In genomic region chr12:32895688-32896437, GRCh38 we compare ENCODE assay signal across 7 cellular contexts. TPM values are rescaled to one million over a fixed set of nuclear protein-coding genes. Genes with fewer than 3 reads are reported as not detected.
A peak's percentile ranks its signal among the peaks of the same experiment; 100 is the strongest.
DNase-seq lines count a peak whose midpoint lies in the region; ATAC-seq and TF ChIP-seq lines count a peak whose summit lies in the region.

No MANE protein-coding gene starts in this region.

- peaks cover 15% of the 10 kb centered on the region for H3K27me3 Mint-ChIP-seq in osteocyte (ENCODE audit: unreplicated experiment)

- DNase-seq in HAP-1 (ENCODE audit: low spot score in 2 of 2) (peak; percentile 13 to 63), SJSA1 (ENCODE audit: low read depth in 1 of 2, low spot score in 2 of 2) (no peak), fibroblast of villous mesenchyme (ENCODE audit: low read depth) (no peak), osteocyte (ENCODE audit: extremely low spot score, unreplicated experiment) (no peak)

- no peaks in the 10 kb centered on the region for H3K36me3 ChIP-seq in HAP-1 (replicated peaks)
- H3K36me3 ChIP-seq in SJSA1 = 0 out of 2 replicates have a peak, but pooled peaks cover 3% of the 10 kb centered on the region

- ATAC-seq in HG02610 (IDR thresholded peaks at IDR 0.05; ENCODE audit: unreplicated experiment) (no peak), HG03520 (IDR thresholded peaks at IDR 0.05; ENCODE audit: unreplicated experiment) (no peak), HG03565 (IDR thresholded peaks at IDR 0.05; ENCODE audit: unreplicated experiment) (no peak)

- TF ChIP-seq CTCF in fibroblast of villous mesenchyme (IDR thresholded peaks at IDR 0.05; ENCODE audit: insufficient read depth, low read depth, low read length) = peak; percentile 15
- no peak for TF ChIP-seq CTCF in osteocyte (IDR thresholded peaks at IDR 0.05)

- no peaks in the 10 kb centered on the region for H3K36me3 Mint-ChIP-seq in osteocyte (ENCODE audit: unreplicated experiment)

- H3K27ac ChIP-seq in SJSA1 = no peak overlapping the region

- peak overlapping the region; percentile 74 for H3K4me3 Mint-ChIP-seq in osteocyte (ENCODE audit: unreplicated experiment)

- H3K9me3 Mint-ChIP-seq in osteocyte (ENCODE audit: unreplicated experiment) = no peaks in the 10 kb centered on the region

- peaks cover 44% of the 10 kb centered on the region for H3K4me1 ChIP-seq in HAP-1
- peaks cover 60% of the 10 kb centered on the region for H3K4me1 ChIP-seq in SJSA1 (replicated peaks)

- in situ Hi-C loops in HAP-1 (cut with MboI; ENCODE audit: low sequenced_read_pairs) = no loop called here

- H3K9me3 ChIP-seq in HAP-1 (no peaks in the 10 kb centered on the region), SJSA1 (replicated peaks) (no peaks in the 10 kb centered on the region)

- no peak overlapping the region for H3K27ac Mint-ChIP-seq in osteocyte (ENCODE audit: unreplicated experiment)

- peaks cover 25% of the 10 kb centered on the region for H3K4me1 Mint-ChIP-seq in osteocyte (ENCODE audit: unreplicated experiment)

- H3K4me3 ChIP-seq in HAP-1 = peak overlapping the region; percentile 69
- H3K4me3 ChIP-seq in SJSA1 = peak overlapping the region; percentile 57
- H3K4me3 ChIP-seq in fibroblast of villous mesenchyme (ENCODE audit: low read depth, low read length) = peak overlapping the region; percentile 74

- H3K27me3 ChIP-seq in HAP-1 (ENCODE audit: low read depth) (no peaks in the 10 kb centered on the region), SJSA1 (replicated peaks) (no peaks in the 10 kb centered on the region)

RNA-seq across cellular contexts. Expression of gene PKP2, which starts 0.7 kb away (rescaled TPM):
- 28.6 and 29.9 TPM in 2 replicates for total RNA-seq in SJSA1 (2014; rRNA removed; shearing (Covaris generic))
- total RNA-seq in fibroblast of villous mesenchyme (2.3 and 9.5 TPM in 2 replicates), osteocyte (2.1 and 3.0 TPM in 2 replicates)

Comparison
In these comparisons a context has a peak if more than half of its experiments do, and no peak if none do; other contexts are left out.
1. DNase-seq: peak in HAP-1 (2 of 2); none in SJSA1 (0 of 2), fibroblast of villous mesenchyme (single experiment) and osteocyte (single experiment).
2. Peak in every context shown above with its lines, with median percentiles within 50 percentile points of each other: H3K4me3 ChIP-seq.